Comparison of ENCODE assay signal across 23 cellular contexts in the genomic region with DNA sequence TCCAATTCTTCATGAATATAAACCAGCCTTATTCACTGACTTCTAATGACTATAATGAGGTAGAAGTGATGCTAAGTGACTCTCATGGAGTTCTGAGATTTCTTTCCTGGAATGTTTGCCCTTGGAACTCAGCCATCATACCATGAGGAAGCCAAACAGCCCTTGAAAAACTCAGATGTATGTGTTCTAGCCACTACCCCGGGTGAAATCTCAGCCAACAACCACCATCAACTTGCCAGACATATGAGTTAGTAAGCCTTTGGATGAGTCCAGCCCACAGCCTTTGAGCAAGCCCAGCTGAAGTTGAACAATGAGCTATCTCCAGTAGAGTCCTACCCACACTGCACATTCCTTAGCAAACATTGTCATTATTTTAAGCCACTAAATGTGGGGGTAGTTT.
DNase-seq lines count a peak whose midpoint lies in the region; ATAC-seq and TF ChIP-seq lines count a peak whose summit lies in the region.
"Had no signal": no experiment of that assay in that cellular context is flagged by ENCODE, and none has a peak within 500 bp of the region (broad histone marks: within the 10 kb centered on the region; RNA-seq: fewer than 3 reads in every experiment).

No MANE protein-coding gene starts in this region.

- H3K4me1 ChIP-seq in GM23248 (ENCODE audit: insufficient read depth) (peaks cover 38% of the 10 kb centered on the region), spleen (no peaks in the 10 kb centered on the region)

- H3K27ac ChIP-seq in GM23248 (peak overlapping the region; percentile 55), spleen (no peak overlapping the region)
- H3K27ac ChIP-seq: C4-2B, dorsolateral prefrontal cortex, thoracic aorta had no signal

- H3K27me3 ChIP-seq in GM23248 (replicated peaks; ENCODE audit: insufficient read depth) (no peaks in the 10 kb centered on the region), spleen (replicated peaks in 1 of 7) (no peaks in the 10 kb centered on the region)
- H3K27me3 ChIP-seq: dorsolateral prefrontal cortex had no signal

- no peaks in the 10 kb centered on the region for H4K20me1 ChIP-seq in GM23248 (ENCODE audit: insufficient read depth)

- peak overlapping the region; percentile 31 for H3K4me2 ChIP-seq in GM23248 (ENCODE audit: unreplicated experiment)

- no peaks in the 10 kb centered on the region for H3K79me2 ChIP-seq in GM23248 (ENCODE audit: insufficient read depth)

- H3K9me3 ChIP-seq in GM23248 (ENCODE audit: low read depth) (no peaks in the 10 kb centered on the region), spleen (no peaks in the 10 kb centered on the region)
- H3K9me3 ChIP-seq: thoracic aorta had no signal

- no peak overlapping the region for H2AFZ ChIP-seq in GM23248

- H3F3A ChIP-seq in GM23248 (ENCODE audit: insufficient read depth): peaks cover 39% of the 10 kb centered on the region

- peak; percentile 26; the same call in 1 of the 3 replicates for ATAC-seq in SK-N-SH treated with all-trans-retinoic acid at 6 μM for 48 hours
- ATAC-seq in GM19463 (IDR thresholded peaks at IDR 0.05; ENCODE audit: unreplicated experiment): no peak
- ATAC-seq: HCT116, K562 had no signal

- H3K36me3 ChIP-seq in GM23248 (ENCODE audit: low read depth): no peaks in the 10 kb centered on the region
- H3K36me3 ChIP-seq in spleen: no peaks in the 10 kb centered on the region
- H3K36me3 ChIP-seq: thoracic aorta had no signal

- 0% methylated on average over 1 of the region's 1 CpG for WGBS in GM23248 (ENCODE audit: low coverage in 1 of 2, low lambda C conversion rate in 2 of 2, missing lambda C conversion rate in 2 of 2), 2 experiments
- WGBS in spleen, 5 donors: 50 to 76% (median 74%) methylated on average over 1 of the region's 1 CpG

- H3K9ac ChIP-seq in GM23248: no peak overlapping the region

- in situ Hi-C loops in GM23248 (cut with MboI): no loop called here

- no peak overlapping the region for H3K4me3 ChIP-seq in GM23248
- H3K4me3 ChIP-seq in skeletal muscle cell (ENCODE audit: low read depth, low read length): no peak overlapping the region
- no peak overlapping the region for H3K4me3 ChIP-seq in spleen
- H3K4me3 ChIP-seq: dorsolateral prefrontal cortex, K562, thoracic aorta had no signal

- intact Hi-C loops in spleen (cut with DNase I; ENCODE audit: low total_unique reads): no loop called here

- TF ChIP-seq CTCF in spleen (IDR thresholded peaks at IDR 0.05 in 8 of 11, conservative IDR thresholded peaks at IDR 0.05 in 3 of 11): no peak

- H3K9me2 ChIP-seq in GM23248 (ENCODE audit: insufficient read depth): peaks cover 3% of the 10 kb centered on the region

- DNase-seq in GM23248: peak; percentile 85
- DNase-seq in fibroblast of peridontal ligament (ENCODE audit: extremely low read depth): peak; percentile 78
- peak; percentile 84 for DNase-seq in skeletal muscle cell (ENCODE audit: low read depth)
- DNase-seq in activated CD8-positive, alpha-beta memory T cell treated with anti-CD3 and anti-CD28 coated beads, Interleukin-2, amount 50 U/mL, for 4 hours: no peak
- DNase-seq in UCSD-AML1 (lab: John Stamatoyannopoulos, UW; ENCODE audit: unreplicated experiment): no peak
- no peak for DNase-seq in spleen
- DNase-seq: activated B cell treated with CpG ODN at 0.5 μM for 24 hours; activated naive CD8-positive, alpha-beta T cell treated with anti-CD3 and anti-CD28 coated beads for 36 hours; DMS 273 treated with DMSO at 0.1 percent for 48 hours; dorsolateral prefrontal cortex; erythroblast; mesenchymal stem cell; NCI-H1048; NCI-H526 treated with DMSO at 0.1 percent for 48 hours; SIG-M5; stimulated activated CD4-positive, alpha-beta T cell treated with anti-CD3 and anti-CD28 coated beads, Interleukin-12 subunit alpha, Interleukin-12 subunit beta, amount 100 ng/mL, for 4 hours; T-helper 2 cell had no signal

- TF ChIP-seq POLR2A in spleen (IDR thresholded peaks at IDR 0.05): no peak

TF ChIP-seq in SK-N-SH treated with all-trans-retinoic acid at 6 μM for 48 hours, 23 proteins besides CTCF, POLR2A, EP300 and RAD21:
- TF ChIP-seq, protein P1, sequence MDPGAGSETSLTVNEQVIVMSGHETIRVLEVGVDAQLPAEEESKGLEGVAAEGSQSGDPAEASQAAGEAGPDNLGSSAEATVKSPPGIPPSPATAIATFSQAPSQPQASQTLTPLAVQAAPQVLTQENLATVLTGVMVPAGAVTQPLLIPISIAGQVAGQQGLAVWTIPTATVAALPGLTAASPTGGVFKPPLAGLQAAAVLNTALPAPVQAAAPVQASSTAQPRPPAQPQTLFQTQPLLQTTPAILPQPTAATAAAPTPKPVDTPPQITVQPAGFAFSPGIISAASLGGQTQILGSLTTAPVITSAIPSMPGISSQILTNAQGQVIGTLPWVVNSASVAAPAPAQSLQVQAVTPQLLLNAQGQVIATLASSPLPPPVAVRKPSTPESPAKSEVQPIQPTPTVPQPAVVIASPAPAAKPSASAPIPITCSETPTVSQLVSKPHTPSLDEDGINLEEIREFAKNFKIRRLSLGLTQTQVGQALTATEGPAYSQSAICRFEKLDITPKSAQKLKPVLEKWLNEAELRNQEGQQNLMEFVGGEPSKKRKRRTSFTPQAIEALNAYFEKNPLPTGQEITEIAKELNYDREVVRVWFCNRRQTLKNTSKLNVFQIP (CRISPR knock-in tag; IDR thresholded peaks at IDR 0.05; ENCODE audit: borderline replicate concordance, low read depth): no peak
- no peak for TF ChIP-seq ZNF8 (CRISPR knock-in tag; IDR thresholded peaks at IDR 0.05)

Comparison
In these comparisons a context has a peak if more than half of its experiments do, and no peak if none do; other contexts are left out.
1. DNase-seq: peak in GM23248 (single experiment), fibroblast of peridontal ligament (single experiment) and skeletal muscle cell (single experiment); none in activated CD8-positive, alpha-beta memory T cell treated with anti-CD3 and anti-CD28 coated beads, Interleukin-2, amount 50 U/mL, for 4 hours (single experiment), UCSD-AML1 (single experiment) and spleen (single experiment).